Comparison of ENCODE assay signal across 8 cellular contexts in genomic region chr16:3123986-3124886, GRCh38. TPM values are rescaled to one million over a fixed set of nuclear protein-coding genes. Genes with fewer than 3 reads are reported as not detected.
DNase-seq lines count a peak whose midpoint lies in the region; ATAC-seq and TF ChIP-seq lines count a peak whose summit lies in the region.

No MANE protein-coding gene starts in this region.

- H3K4me2 ChIP-seq in GM23338, result peak overlapping the region; percentile 97

- H3K27ac ChIP-seq in GM23338 (ENCODE audit: low read depth), result peak overlapping the region; percentile 87

- H3K4me1 Mint-ChIP-seq in GM23338 (peaks cover 41% of the 10 kb centered on the region), nephron (peaks cover 45% of the 10 kb centered on the region)

- H3K4me3 Mint-ChIP-seq in GM23338 (peak overlapping the region; percentile 91), nephron (peak overlapping the region; percentile 90 to 95 (median 92))

- H3K27me3 Mint-ChIP-seq in GM23338 (ENCODE audit: insufficient read depth, low read depth, poor library complexity), result peaks cover 21% of the 10 kb centered on the region
- no peaks in the 10 kb centered on the region for H3K27me3 Mint-ChIP-seq in nephron (ENCODE audit: low read depth)

- H4K20me1 ChIP-seq in GM23338 (replicated peaks; ENCODE audit: insufficient read depth), result peaks cover 10% of the 10 kb centered on the region; the same call in 1 of the 2 replicates

- no peaks in the 10 kb centered on the region for H3K27me3 ChIP-seq in GM23338 (ENCODE audit: insufficient read depth)

- peaks cover 50% of the 10 kb centered on the region for H3F3A ChIP-seq in GM23338 (replicated peaks; ENCODE audit: low read depth)

- DNase-seq in ELF-1 (ENCODE audit: low read depth, low spot score) (peak; percentile 99), GM23338 (ENCODE audit: low spot score) (peak; percentile 99), LHCN-M2 (ENCODE audit: low read depth) (peak; percentile 87), RKO (ENCODE audit: low spot score) (peak; percentile 96), fibroblast of mammary gland (ENCODE audit: low read depth) (peak; percentile 90)
- peak; percentile 93 for DNase-seq in activated T-helper 1 cell treated with anti-CD3 and anti-CD28 coated beads, Interleukin-2, amount 50 U/mL, for 16 hours (ENCODE audit: low read depth in 1 of 2, low spot score in 1 of 2)
- DNase-seq in stimulated activated naive CD8-positive, alpha-beta T cell treated with anti-CD3 and anti-CD28 coated beads, Interleukin-15, Interleukin-2, amounts not matched to agents 100 U/mL and 50 U/mL, for 24 hours, result peak; percentile 98

- H3K27ac Mint-ChIP-seq in GM23338 (peak overlapping the region; percentile 83), nephron (peak overlapping the region; percentile 83 to 95 (median 93))

- no peaks in the 10 kb centered on the region for H3K9me2 ChIP-seq in GM23338 (ENCODE audit: insufficient read depth)

- H3K36me3 Mint-ChIP-seq in GM23338 (ENCODE audit: low read depth) (peaks cover 29% of the 10 kb centered on the region), nephron (ENCODE audit: low read depth) (peaks cover 16% of the 10 kb centered on the region)

- peak; percentile 89 for ATAC-seq in GM23338
- ATAC-seq in stimulated activated naive CD8-positive, alpha-beta T cell treated with anti-CD3 and anti-CD28 coated beads, Interleukin-15, Interleukin-2, amounts not matched to agents 100 U/mL and 50 U/mL, for 24 hours, result peak; percentile 92

- peaks cover 6% of the 10 kb centered on the region; the same call in 1 of the 2 replicates for H3K36me3 ChIP-seq in GM23338 (ENCODE audit: insufficient read depth)

- peak in 1 of 2 experiments; percentile 39; a peak in 3 of 4 replicates for TF ChIP-seq CTCF in GM23338 (conservative IDR thresholded peaks at IDR 0.05; ENCODE audit: low read depth in 2 of 2)
- TF ChIP-seq CTCF in fibroblast of mammary gland (conservative IDR thresholded peaks at IDR 0.05; ENCODE audit: control insufficient read depth, insufficient read depth, low read depth, low read length), result peak; percentile 27
- no peak for TF ChIP-seq CTCF in nephron (IDR thresholded peaks at IDR 0.05; ENCODE audit: unreplicated experiment in 3 of 3)

- no peaks in the 10 kb centered on the region for H3K79me2 ChIP-seq in GM23338 (replicated peaks; ENCODE audit: insufficient read depth)

- peaks cover 2% of the 10 kb centered on the region; the same call in 2 of the 3 replicates for H3K9me3 Mint-ChIP-seq in GM23338
- no peaks in the 10 kb centered on the region for H3K9me3 Mint-ChIP-seq in nephron

- H3K4me1 ChIP-seq in GM23338 (ENCODE audit: insufficient read depth), result peaks cover 39% of the 10 kb centered on the region

- H3K4me3 ChIP-seq in GM23338 (peak overlapping the region; percentile 83), fibroblast of mammary gland (ENCODE audit: control insufficient read depth, low read depth, low read length) (peak overlapping the region; percentile 84)

- H2AFZ ChIP-seq in GM23338, result peak overlapping the region; percentile 90

TF ChIP-seq in GM23338, 12 proteins besides CTCF, POLR2A, EP300 and RAD21 (continues in another document):
- TF ChIP-seq EZH2phosphoT487 (IDR thresholded peaks at IDR 0.05; ENCODE audit: unreplicated experiment), result no peak
- TF ChIP-seq ZNF331 (CRISPR knock-in tag; IDR thresholded peaks at IDR 0.05; ENCODE audit: low read depth), result no peak
- no peak for TF ChIP-seq JUNB (IDR thresholded peaks at IDR 0.05; ENCODE audit: unreplicated experiment)
- TF ChIP-seq ZNF462 (CRISPR knock-in tag; IDR thresholded peaks at IDR 0.05), result no peak
- TF ChIP-seq POLR2AphosphoS5 (IDR thresholded peaks at IDR 0.05; ENCODE audit: low read depth), result peak; percentile 73
- TF ChIP-seq ETS1 (IDR thresholded peaks at IDR 0.05), result 0 out of 2 replicates have a peak, but pooled peaks have one; percentile 15
- no peak for TF ChIP-seq EZH2 (IDR thresholded peaks at IDR 0.05; ENCODE audit: low read depth, unreplicated experiment)

RNA-seq across cellular contexts. Expression of gene ZNF213, which starts 10.6 kb away (rescaled TPM):
- total RNA-seq in GM23338 (2014; rRNA removed; shearing (Covaris generic)), result 10.4 and 10.6 TPM in 2 replicates
- polyA plus RNA-seq in GM23338 (2016; fragmentation: Nextera tagmentation; extraction: Ambion mirVana), result 2.9 and 3.5 TPM in 2 replicates
- total RNA-seq in LHCN-M2 (2014; rRNA removed), result 4.6 and 4.7 TPM in 2 replicates
- polyA plus RNA-seq in LHCN-M2 (2012), result 7.4 TPM

RNA-seq across cellular contexts. Expression of gene ZNF205, which starts 11.8 kb away (rescaled TPM):
- 29.1 and 29.9 TPM in 2 replicates for total RNA-seq in GM23338 (2014; rRNA removed; shearing (Covaris generic))
- polyA plus RNA-seq in GM23338 (2016; fragmentation: Nextera tagmentation; extraction: Ambion mirVana), result 15.7 and 16.6 TPM in 2 replicates
- total RNA-seq in LHCN-M2 (2014; rRNA removed), result 17.0 and 19.2 TPM in 2 replicates
- polyA plus RNA-seq in LHCN-M2 (2012), result 7.7 TPM

RNA-seq across cellular contexts. Expression of gene ZSCAN10, which starts 25.1 kb away (rescaled TPM):
- 434 and 519 TPM in 2 replicates for total RNA-seq in GM23338 (2014; rRNA removed; shearing (Covaris generic))
- 217 and 220 TPM in 2 replicates for polyA plus RNA-seq in GM23338 (2016; fragmentation: Nextera tagmentation; extraction: Ambion mirVana)
- total RNA-seq in LHCN-M2 (2014; rRNA removed), result not detected in 2 replicates
- polyA plus RNA-seq in LHCN-M2 (2012), result not detected

RNA-seq across cellular contexts. Expression of gene IL32, which starts 58.8 kb away (rescaled TPM):
- total RNA-seq in GM23338 (2014; rRNA removed; shearing (Covaris generic)), result 2.3 TPM in 1 of 2 replicates, not detected in the other
- polyA plus RNA-seq in GM23338 (2016; fragmentation: Nextera tagmentation; extraction: Ambion mirVana), result 6.1 and 7.7 TPM in 2 replicates
- 9.6 and 12.3 TPM in 2 replicates for total RNA-seq in LHCN-M2 (2014; rRNA removed)
- polyA plus RNA-seq in LHCN-M2 (2012), result 156 TPM

Comparison
In these comparisons a context has a peak if more than half of its experiments do, and no peak if none do; other contexts are left out.
1. Peak in every context shown above with its lines: DNase-seq, ATAC-seq, H3K4me3 ChIP-seq and H3K27ac ChIP-seq.
2. RNA of gene ZSCAN10, which starts 25.1 kb away (total RNA-seq): 434 to 519 TPM in GM23338; not detected in LHCN-M2; every median in the first group is over 100 times any median in the second.